In genomic region chr11:123187670-123188507, GRCh38 we compare ENCODE assay signal across 12 cellular contexts. TPM values are rescaled to one million over a fixed set of nuclear protein-coding genes. Genes with fewer than 3 reads are reported as not detected.
A peak's percentile ranks its signal among the peaks of the same experiment; 100 is the strongest.
DNase-seq lines count a peak whose midpoint lies in the region; ATAC-seq and TF ChIP-seq lines count a peak whose summit lies in the region.
"Had no signal": no experiment of that assay in that cellular context is flagged by ENCODE, and none has a peak within 500 bp of the region (broad histone marks: within the 10 kb centered on the region; RNA-seq: fewer than 3 reads in every experiment).

No MANE protein-coding gene starts in this region.

- H3K36me3 Mint-ChIP-seq in activated CD4-positive, alpha-beta memory T cell treated with anti-CD3 and anti-CD28 coated beads, Interleukin-2, amount 10 ng/mL, durations not matched to agents 7 days and 5 days (ENCODE audit: low read depth) = no peaks in the 10 kb centered on the region

- ATAC-seq in GM19455 (IDR thresholded peaks at IDR 0.05; ENCODE audit: unreplicated experiment) = no peak
- ATAC-seq: left colon had no signal

- TF ChIP-seq CTCF in mammary epithelial cell (conservative IDR thresholded peaks at IDR 0.05 in 1 of 2, IDR thresholded peaks at IDR 0.05 in 1 of 2; ENCODE audit: extremely low read depth in 1 of 2, insufficient read depth in 1 of 2, low read depth in 1 of 2, low read length in 2 of 2) = no peak
- no peak for TF ChIP-seq CTCF in GM10248 (IDR thresholded peaks at IDR 0.05; ENCODE audit: control extremely low read depth, extremely low read depth, low read depth, missing control alignments)

- peaks cover 88% of the 10 kb centered on the region for H3K79me2 ChIP-seq in mammary epithelial cell (ENCODE audit: insufficient read depth, low read length)

- H3K9me3 Mint-ChIP-seq in activated CD4-positive, alpha-beta memory T cell treated with anti-CD3 and anti-CD28 coated beads, Interleukin-2, amount 10 ng/mL, durations not matched to agents 7 days and 5 days = no peaks in the 10 kb centered on the region
- H3K9me3 Mint-ChIP-seq: central memory CD8-positive, alpha-beta T cell had no signal

- no TSS peak for BruUV-seq in mammary epithelial cell (replicated peaks; lab: Mats Ljungman, UMichigan)

- H3K4me2 ChIP-seq in mammary epithelial cell (ENCODE audit: insufficient read depth, low read depth, low read length) = peak overlapping the region; percentile 63
- peak overlapping the region; percentile 36 for H3K4me2 ChIP-seq in mesenchymal stem cell (ENCODE audit: low read length, poor library complexity, severe bottlenecking)

- no peak overlapping the region for H3K14ac ChIP-seq in mesenchymal stem cell (ENCODE audit: low read length in 2 of 2)

- H2BK15ac ChIP-seq in mesenchymal stem cell (ENCODE audit: low read depth, poor library complexity, severe bottlenecking) = no peak overlapping the region

- peak overlapping the region; percentile 28 for H4K8ac ChIP-seq in mesenchymal stem cell (ENCODE audit: low read length)

- peak overlapping the region; percentile 58 to 76 for H3K18ac ChIP-seq in mesenchymal stem cell (ENCODE audit: low read depth in 1 of 2, low read length in 2 of 2)

- peaks cover 13% of the 10 kb centered on the region for H3K4me1 Mint-ChIP-seq in activated CD4-positive, alpha-beta memory T cell treated with anti-CD3 and anti-CD28 coated beads, Interleukin-2, amount 10 ng/mL, durations not matched to agents 7 days and 5 days

- CTCF ChIA-PET in mammary epithelial cell (lab: Charles Lee; ENCODE audit: low non-redundant PET) = interaction anchor here (0.7 to 0.8 kb wide), 2 partner anchors 59 to 76 kb away, joined by 3 to 5 read pairs; no protein-coding TSS in a partner anchor
- CTCF ChIA-PET in GM10248 (lab: Yijun Ruan, JAX) = interaction anchor here (1.2 to 1.6 kb wide), 2 partner anchors 9 to 14 kb away, joined by 3 to 5 read pairs; no protein-coding TSS in a partner anchor
- CTCF ChIA-PET in activated CD4-positive, alpha-beta memory T cell treated with anti-CD3 and anti-CD28 coated beads, Interleukin-2, amount 10 ng/mL, durations not matched to agents 7 days and 5 days (lab: Charles Lee) = interaction anchor here (1.1 to 1.4 kb wide), 4 partner anchors 23 to 89 kb away, joined by 3 to 4 read pairs (median 3); no protein-coding TSS in a partner anchor

- DNase-seq in NCI-H1417 (lab: John Stamatoyannopoulos, UW) (peak in 2 of 3 experiments; percentile 56 to 85), NCI-H1417 treated with DMSO at 0.1 percent for 48 hours (lab: John Stamatoyannopoulos, UW) (no peak), mammary epithelial cell (peak; percentile 33), mesenchymal stem cell (peak; percentile 38), GM10248 (ENCODE audit: extremely low spot score) (no peak)
- no peak for DNase-seq in activated CD4-positive, alpha-beta memory T cell treated with anti-CD3 and anti-CD28 coated beads, Interleukin-2, amount 10 ng/mL, durations not matched to agents 7 days and 5 days
- DNase-seq: activated CD4-positive, alpha-beta T cell treated with anti-CD3 and anti-CD28 coated beads for 1 hour; left colon; NCI-H2171 treated with DMSO at 0.1 percent for 48 hours had no signal

- no peak overlapping the region for H3K4me3 Mint-ChIP-seq in activated CD4-positive, alpha-beta memory T cell treated with anti-CD3 and anti-CD28 coated beads, Interleukin-2, amount 10 ng/mL, durations not matched to agents 7 days and 5 days
- H3K4me3 Mint-ChIP-seq: central memory CD8-positive, alpha-beta T cell had no signal

- no peak overlapping the region for H2BK5ac ChIP-seq in mesenchymal stem cell (ENCODE audit: low read depth, low read length, poor library complexity, severe bottlenecking)

- peak overlapping the region; percentile 44 for H4K91ac ChIP-seq in mesenchymal stem cell (ENCODE audit: low read length)

- H3K27me3 Mint-ChIP-seq in activated CD4-positive, alpha-beta memory T cell treated with anti-CD3 and anti-CD28 coated beads, Interleukin-2, amount 10 ng/mL, durations not matched to agents 7 days and 5 days = peaks cover 70% of the 10 kb centered on the region

- H2AFZ ChIP-seq in mammary epithelial cell (ENCODE audit: low read depth, low read length) = peak overlapping the region; percentile 40
- no peak overlapping the region for H2AFZ ChIP-seq in mesenchymal stem cell (ENCODE audit: low read depth, low read length)

- POLR2A ChIA-PET in GM10248 (lab: Yijun Ruan, JAX) = no interaction called here
- POLR2A ChIA-PET in activated CD4-positive, alpha-beta memory T cell treated with anti-CD3 and anti-CD28 coated beads, Interleukin-2, amount 10 ng/mL, durations not matched to agents 7 days and 5 days (lab: Charles Lee) = interaction anchor here (1.1 kb wide), 1 partner anchor 9 kb away, joined by 3 read pairs; no protein-coding TSS in a partner anchor

- in situ Hi-C loops in mammary epithelial cell (cut with MboI; ENCODE audit: low sequenced_read_pairs in 2 of 2) = no loop called here

- peaks cover 72% of the 10 kb centered on the region for H3K4me1 ChIP-seq in mammary epithelial cell (ENCODE audit: insufficient read depth, low read length)
- H3K4me1 ChIP-seq in mesenchymal stem cell (ENCODE audit: control insufficient read depth, insufficient read depth, low read depth, low read length) = peaks cover 23% of the 10 kb centered on the region
- no peaks in the 10 kb centered on the region for H3K4me1 ChIP-seq in urinary bladder (ENCODE audit: insufficient read depth)

- dilution Hi-C loops in mammary epithelial cell (cut with HindIII; ENCODE audit: low sequenced_read_pairs) = no loop called here

- no peaks in the 10 kb centered on the region for H3K9me3 ChIP-seq in mammary epithelial cell (replicated peaks; ENCODE audit: insufficient read depth, low read length)
- no peaks in the 10 kb centered on the region for H3K9me3 ChIP-seq in mesenchymal stem cell (ENCODE audit: control insufficient read depth, low read length)

- peak overlapping the region; percentile 71 for H2BK120ac ChIP-seq in mesenchymal stem cell (ENCODE audit: low read depth, low read length)

- H3K4me3 ChIP-seq in mammary epithelial cell (replicated peaks in 1 of 3; ENCODE audit: insufficient read depth in 1 of 3, low read depth in 2 of 3, low read length in 3 of 3) = peak overlapping the region in 2 of 3 experiments; percentile 5 to 24
- H3K4me3 ChIP-seq in mesenchymal stem cell (ENCODE audit: insufficient read depth in 1 of 2, low read depth in 1 of 2, low read length in 2 of 2) = peak overlapping the region in 1 of 2 experiments; percentile 60
- H3K4me3 ChIP-seq in urinary bladder (ENCODE audit: low read depth, low read length) = no peak overlapping the region

- H3K79me1 ChIP-seq in mesenchymal stem cell (replicated peaks; ENCODE audit: low read length, poor library complexity, severe bottlenecking) = peaks cover 25% of the 10 kb centered on the region

- no peak overlapping the region for H3K27ac Mint-ChIP-seq in activated CD4-positive, alpha-beta memory T cell treated with anti-CD3 and anti-CD28 coated beads, Interleukin-2, amount 10 ng/mL, durations not matched to agents 7 days and 5 days

- peak overlapping the region in 1 of 2 experiments; percentile 18 for H3K4ac ChIP-seq in mesenchymal stem cell (ENCODE audit: low read depth in 1 of 2, low read length in 2 of 2)

- H3K27me3 ChIP-seq in mammary epithelial cell (ENCODE audit: insufficient read depth, low read length) (no peaks in the 10 kb centered on the region), mesenchymal stem cell (ENCODE audit: control insufficient read depth in 1 of 2, insufficient read depth in 1 of 2, low read length in 2 of 2) (no peaks in the 10 kb centered on the region)

- H4K20me1 ChIP-seq in mammary epithelial cell (ENCODE audit: insufficient read depth, low read length) = no peaks in the 10 kb centered on the region

- H3K27ac ChIP-seq in mammary epithelial cell (ENCODE audit: insufficient read depth, low read depth, low read length) (peak overlapping the region; percentile 57), mesenchymal stem cell (ENCODE audit: low read length, poor library complexity, severe bottlenecking) (peak overlapping the region; percentile 85), urinary bladder (ENCODE audit: low read depth) (peak overlapping the region; percentile 42)

- H3K23ac ChIP-seq in mesenchymal stem cell (ENCODE audit: low read length in 2 of 2) = no peak overlapping the region

- peak overlapping the region; percentile 19 to 20 for H2BK12ac ChIP-seq in mesenchymal stem cell (ENCODE audit: low read length in 2 of 2)

- H3K36me3 ChIP-seq in mammary epithelial cell (ENCODE audit: insufficient read depth, low read length) (peaks cover 3% of the 10 kb centered on the region), mesenchymal stem cell (ENCODE audit: control insufficient read depth in 1 of 2, insufficient read depth in 2 of 2, low read depth in 1 of 2, low read length in 2 of 2) (peaks cover 0 to 67% of the 10 kb centered on the region in 2 experiments), urinary bladder (ENCODE audit: insufficient read depth) (no peaks in the 10 kb centered on the region)

- intact Hi-C loops in mammary epithelial cell (cut with micrococcal nuclease) = loop anchor here (2.0 to 5.0 kb wide), 3 partner anchors 59 to 126 kb away; partner anchors contain the start of gene HSPA8

- WGBS in mammary epithelial cell (ENCODE audit: low coverage, missing lambda C conversion rate) = 18% methylated on average over 15 of the region's 17 CpGs
- WGBS in mesenchymal stem cell = 48% methylated on average over 16 of the region's 17 CpGs
- 19% methylated on average over 17 of the region's 17 CpGs for WGBS in urinary bladder

- H3K9ac ChIP-seq in mammary epithelial cell (ENCODE audit: insufficient read depth, low read length) = peak overlapping the region; percentile 25
- H3K9ac ChIP-seq in mesenchymal stem cell (ENCODE audit: low read length) = peak overlapping the region; percentile 99

- no peak overlapping the region for H2AK5ac ChIP-seq in mesenchymal stem cell (ENCODE audit: low read length, severe bottlenecking)

RNA-seq across cellular contexts. Expression of gene CLMP, which starts 7.2 kb away (rescaled TPM):
- 100 to 1,000 TPM; 110 to 175 TPM for total RNA-seq in mammary epithelial cell
- 95.5 TPM for polyA plus RNA-seq in mammary epithelial cell
- polyA minus RNA-seq in mammary epithelial cell = 121 TPM
- 46.5 TPM for polyA plus RNA-seq in mesenchymal stem cell (2013, experiment 1 of 2)
- 48.1 TPM for polyA plus RNA-seq in mesenchymal stem cell (2013, experiment 2 of 2)
- total RNA-seq in urinary bladder = 46.0 TPM
- 41.0 TPM for polyA plus RNA-seq in urinary bladder
- total RNA-seq in activated CD4-positive, alpha-beta memory T cell treated with anti-CD3 and anti-CD28 coated beads, Interleukin-2, amount 10 ng/mL, durations not matched to agents 7 days and 5 days = under 1 TPM; 0.75 to 0.81 TPM

Comparison
In these comparisons a context has a peak if more than half of its experiments do, and no peak if none do; other contexts are left out.
1. DNase-seq: peak in NCI-H1417 (2 of 3), mammary epithelial cell (single experiment) and mesenchymal stem cell (single experiment); none in NCI-H1417 treated with DMSO at 0.1 percent for 48 hours (single experiment), GM10248 (single experiment) and activated CD4-positive, alpha-beta memory T cell treated with anti-CD3 and anti-CD28 coated beads, Interleukin-2, amount 10 ng/mL, durations not matched to agents 7 days and 5 days (single experiment).
2. RNA of gene CLMP, which starts 7.2 kb away (total RNA-seq): 110 to 175 TPM in mammary epithelial cell and 46.0 TPM in urinary bladder (single experiment); 0.75 to 0.81 TPM in activated CD4-positive, alpha-beta memory T cell treated with anti-CD3 and anti-CD28 coated beads, Interleukin-2, amount 10 ng/mL, durations not matched to agents 7 days and 5 days; every median in the first group is over 10 times any median in the second.
3. Peak in every context shown above with its lines, with median percentiles within 50 percentile points of each other: H3K27ac ChIP-seq.